ENCODE assay signal across 8 cellular contexts in the genomic region with DNA sequence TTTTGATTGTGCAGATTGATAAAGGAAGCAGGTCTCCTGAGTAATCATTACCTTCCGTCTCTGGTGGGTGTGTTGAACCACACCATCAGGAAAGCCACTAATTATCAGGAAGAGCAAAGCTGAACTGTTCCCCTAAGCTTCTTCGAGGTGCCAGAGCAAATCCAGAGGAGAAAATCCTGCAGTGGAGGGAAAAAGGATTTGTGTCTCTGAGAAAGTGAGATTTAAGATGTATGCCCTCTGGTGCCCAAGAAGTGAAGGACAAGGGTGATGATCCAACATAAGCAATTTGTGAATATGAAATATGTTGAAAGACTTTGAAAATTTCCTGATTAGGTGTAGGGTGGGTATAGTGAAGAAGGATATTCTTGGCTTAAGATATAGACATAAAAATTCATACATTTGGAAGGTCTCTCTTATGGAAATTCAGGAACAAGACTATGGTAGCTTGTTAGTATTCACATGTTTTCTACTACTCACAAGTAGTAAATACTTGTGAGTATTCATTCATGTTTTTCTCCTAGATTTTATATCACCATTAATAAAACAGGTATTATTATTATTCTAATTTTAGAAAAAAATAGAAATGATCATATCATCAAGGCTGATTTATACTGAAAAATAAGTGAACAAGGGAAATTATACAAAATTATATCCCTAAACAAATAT. TPM values are rescaled to one million over a fixed set of nuclear protein-coding genes. Genes with fewer than 3 reads are reported as not detected.
A peak's percentile ranks its signal among the peaks of the same experiment; 100 is the strongest.
DNase-seq lines count a peak whose midpoint lies in the region; ATAC-seq and TF ChIP-seq lines count a peak whose summit lies in the region.

No MANE protein-coding gene starts in this region.

- H2AFZ ChIP-seq in Loucy (ENCODE audit: low read length) = peak overlapping the region; percentile 53

- H3K4me1 ChIP-seq in Loucy (ENCODE audit: insufficient read depth, low read length, poor library complexity, severe bottlenecking) (no peaks in the 10 kb centered on the region), tibial artery (no peaks in the 10 kb centered on the region)

- H3K4me2 ChIP-seq in Loucy (ENCODE audit: low read depth, low read length, poor library complexity, severe bottlenecking) = no peak overlapping the region

- H3K27me3 ChIP-seq in Loucy (ENCODE audit: insufficient read depth, low read length, poor library complexity, severe bottlenecking) (no peaks in the 10 kb centered on the region), tibial artery (no peaks in the 10 kb centered on the region)

- CTCF ChIA-PET in AG04449 (lab: Yijun Ruan, JAX) = interaction anchor here (0.6 to 6.8 kb wide), 70 partner anchors 9 to 322 kb away, joined by 3 to 104 read pairs (median 4); partner anchors contain the start of gene WWTR1

- POLR2A ChIA-PET in AG04449 (lab: Yijun Ruan, JAX) = no interaction called here

- no peaks in the 10 kb centered on the region for H3F3A ChIP-seq in Loucy (ENCODE audit: low read depth)

- H3K79me2 ChIP-seq in Loucy (ENCODE audit: insufficient read depth, low read length) = no peaks in the 10 kb centered on the region

- H3K9me2 ChIP-seq in Loucy (replicated peaks; ENCODE audit: low read depth, low read length) = no peaks in the 10 kb centered on the region

- H3K9me3 ChIP-seq in Loucy (ENCODE audit: insufficient read depth, low read depth, low read length) (peaks cover 4% of the 10 kb centered on the region; the same call in 1 of the 2 replicates), tibial artery (peaks cover 0 to 11% (median 3%) of the 10 kb centered on the region in 3 donors)

- H3K27ac ChIP-seq in tibial artery = no peak overlapping the region

- TF ChIP-seq CTCF in AG04449 (IDR thresholded peaks at IDR 0.05; ENCODE audit: insufficient read depth, low read length, missing control alignments) (peak; percentile 60), GM12864 (IDR thresholded peaks at IDR 0.05; ENCODE audit: low read depth, low read length, missing control alignments) (peak; percentile 66), Loucy (conservative IDR thresholded peaks at IDR 0.05; ENCODE audit: low read length) (peak; percentile 84), tibial artery (IDR thresholded peaks at IDR 0.05) (peak; percentile 73 to 85)

- H3K36me3 ChIP-seq in Loucy (ENCODE audit: insufficient read depth, low read length) (no peaks in the 10 kb centered on the region), tibial artery (no peaks in the 10 kb centered on the region)

- H3K9ac ChIP-seq in Loucy (ENCODE audit: low read depth, low read length, poor library complexity, severe bottlenecking) = no peak overlapping the region

- ATAC-seq in left lobe of liver = peak; percentile 87
- no peak for ATAC-seq in GM19324 (IDR thresholded peaks at IDR 0.05; ENCODE audit: low FRiP score, unreplicated experiment)

- H4K20me1 ChIP-seq in Loucy (ENCODE audit: insufficient read depth, low read length, poor library complexity, severe bottlenecking) = no peaks in the 10 kb centered on the region

- DNase-seq in AG04449 (ENCODE audit: low read depth, low spot score) (peak; percentile 37), GM12864 (ENCODE audit: low read depth) (no peak), RPMI7951 (ENCODE audit: low read depth) (peak; percentile 81), dermis blood vessel endothelial cell (peak; percentile 90), left lobe of liver (ENCODE audit: low spot score) (peak; percentile 46), tibial artery (peak in 1 of 2 donors; percentile 66)

- H3K4me3 ChIP-seq in AG04449 (ENCODE audit: low read depth, low read length) (no peak overlapping the region), GM12864 (ENCODE audit: low read depth, low read length) (peak overlapping the region; percentile 22), Loucy (ENCODE audit: low read length, poor library complexity, severe bottlenecking) (no peak overlapping the region), tibial artery (no peak overlapping the region)

- intact Hi-C loops in tibial artery (cut with DNase I; ENCODE audit: low total_unique reads) = loop anchor here (5.0 kb wide), 2 partner anchors 190 to 205 kb away; no protein-coding TSS in a partner anchor

RNA-seq across cellular contexts. Expression of gene COMMD2, which starts 34.8 kb away (rescaled TPM):
- 40.5 and 50.8 TPM in 2 replicates for total RNA-seq in RPMI7951 (2014; rRNA removed; shearing (Covaris generic))
- total RNA-seq in dermis blood vessel endothelial cell (30.8 and 38.1 TPM in 2 replicates), left lobe of liver (9.5 TPM)

RNA-seq across cellular contexts. Expression of gene WWTR1, which starts 59.7 kb away (rescaled TPM):
- total RNA-seq in RPMI7951 (2014; rRNA removed; shearing (Covaris generic)) = 103 and 107 TPM in 2 replicates
- total RNA-seq in dermis blood vessel endothelial cell (111 and 207 TPM in 2 replicates), left lobe of liver (13.2 TPM)
